In genomic region chr12:2769866-2770533, GRCh38 we compare ENCODE assay signal across 19 cellular contexts. TPM values are rescaled to one million over a fixed set of nuclear protein-coding genes. Genes with fewer than 3 reads are reported as not detected.
A peak's percentile ranks its signal among the peaks of the same experiment; 100 is the strongest.
DNase-seq lines count a peak whose midpoint lies in the region; FAIRE-seq and TF ChIP-seq lines count a peak whose summit lies in the region.
"Had no signal": no experiment of that assay in that cellular context is flagged by ENCODE, and none has a peak within 500 bp of the region (broad histone marks: within the 10 kb centered on the region; RNA-seq: fewer than 3 reads in every experiment).

No MANE protein-coding gene starts in this region.

- H3K4me3 ChIP-seq in LNCaP clone FGC (ENCODE audit: low read depth, low read length) (0 out of 2 replicates have a peak overlapping the region, but pooled peaks have one; percentile 4), colonic mucosa (no peak overlapping the region), esophagus muscularis mucosa (no peak overlapping the region)

- H3K4me1 ChIP-seq in colonic mucosa (no peaks in the 10 kb centered on the region), esophagus muscularis mucosa (no peaks in the 10 kb centered on the region)

- no peaks in the 10 kb centered on the region for H3K9me3 ChIP-seq in colonic mucosa
- no peaks in the 10 kb centered on the region for H3K9me3 ChIP-seq in esophagus muscularis mucosa
- H3K9me3 ChIP-seq: SK-N-SH had no signal

- peak overlapping the region in 1 of 2 donors; percentile 53 for H3K9ac ChIP-seq in colonic mucosa (ENCODE audit: low read depth in 2 of 2, low read length in 2 of 2)
- H3K9ac ChIP-seq: SK-N-SH had no signal

- H3K27ac ChIP-seq in colonic mucosa (no peak overlapping the region), esophagus muscularis mucosa (replicated peaks in 1 of 4) (no peak overlapping the region)

- H3K27me3 ChIP-seq in colonic mucosa: no peaks in the 10 kb centered on the region
- H3K27me3 ChIP-seq in esophagus muscularis mucosa: no peaks in the 10 kb centered on the region

- TF ChIP-seq POLR2A in esophagus muscularis mucosa (IDR thresholded peaks at IDR 0.05; ENCODE audit: low read depth): no peak
- TF ChIP-seq POLR2A in H54 (IDR thresholded peaks at IDR 0.05; ENCODE audit: low read depth, low read length): no peak

- intact Hi-C loops in colonic mucosa (cut with DNase I): no loop called here
- intact Hi-C loops in esophagus muscularis mucosa (cut with DNase I): no loop called here

- 79% methylated on average over 8 of the region's 11 CpGs for WGBS in esophagus muscularis mucosa

- peak; percentile 5 for FAIRE-seq in urothelium cell line (lab: Jason Lieb, UNC)
- FAIRE-seq in H54 (lab: Jason Lieb, UNC): no peak

- DNase-seq in LNCaP clone FGC (ENCODE audit: low read depth) (peak; percentile 57), colonic mucosa (peak; percentile 88), mucosa of gallbladder (ENCODE audit: low spot score) (peak; percentile 48), urothelium cell line (ENCODE audit: low spot score) (no peak), esophagus muscularis mucosa (ENCODE audit: extremely low spot score) (no peak), GM20000 (ENCODE audit: low spot score) (no peak), H54 (ENCODE audit: insufficient read length, low spot score) (no peak)
- DNase-seq: ACHN, AML-193, DMS79, H9, IMR-90, NCI-H1105, NCI-H2107, NCI-H510A, NCI-H748 treated with DMSO at 0.1 percent for 48 hours, OCI-M1, SHP77 treated with DMSO at 0.1 percent for 48 hours, SK-N-SH had no signal

- H3K36me3 ChIP-seq in colonic mucosa: no peaks in the 10 kb centered on the region
- no peaks in the 10 kb centered on the region for H3K36me3 ChIP-seq in esophagus muscularis mucosa

- TF ChIP-seq CTCF in LNCaP clone FGC (IDR thresholded peaks at IDR 0.05; ENCODE audit: control insufficient read depth, extremely low read depth, insufficient read depth) (no peak), colonic mucosa (IDR thresholded peaks at IDR 0.05) (no peak), esophagus muscularis mucosa (IDR thresholded peaks at IDR 0.05) (no peak), GM20000 (IDR thresholded peaks at IDR 0.05; ENCODE audit: extremely low read depth, missing control alignments) (no peak)

- TF ChIP-seq EP300 in esophagus muscularis mucosa (IDR thresholded peaks at IDR 0.05): no peak

RNA-seq across cellular contexts. Expression of gene FKBP4, which starts 24.8 kb away (rescaled TPM):
- total RNA-seq in colonic mucosa (100 to 1,000 TPM in 1 of 2 donors, 10 to 100 TPM in 1; 63.1 to 274 TPM), mucosa of gallbladder (140 TPM), esophagus muscularis mucosa (10 to 100 TPM; 28.7 to 53.3 (median 36.7) TPM)

RNA-seq across cellular contexts. Expression of gene ITFG2, which starts 42.5 kb away (rescaled TPM):
- 10 to 100 TPM; 19.4 to 34.8 TPM for total RNA-seq in colonic mucosa
- total RNA-seq in mucosa of gallbladder: 43.4 TPM
- total RNA-seq in esophagus muscularis mucosa: 10 to 100 TPM; 13.6 to 26.2 (median 21.8) TPM

Comparison
In these comparisons a context has a peak if more than half of its experiments do, and no peak if none do; other contexts are left out.
1. DNase-seq: peak in LNCaP clone FGC (single experiment), colonic mucosa (single experiment) and mucosa of gallbladder (single experiment); none in urothelium cell line (single experiment), esophagus muscularis mucosa (single experiment), GM20000 (single experiment) and H54 (single experiment).